10 cellular contexts compared by ENCODE assay signal in the genomic region with DNA sequence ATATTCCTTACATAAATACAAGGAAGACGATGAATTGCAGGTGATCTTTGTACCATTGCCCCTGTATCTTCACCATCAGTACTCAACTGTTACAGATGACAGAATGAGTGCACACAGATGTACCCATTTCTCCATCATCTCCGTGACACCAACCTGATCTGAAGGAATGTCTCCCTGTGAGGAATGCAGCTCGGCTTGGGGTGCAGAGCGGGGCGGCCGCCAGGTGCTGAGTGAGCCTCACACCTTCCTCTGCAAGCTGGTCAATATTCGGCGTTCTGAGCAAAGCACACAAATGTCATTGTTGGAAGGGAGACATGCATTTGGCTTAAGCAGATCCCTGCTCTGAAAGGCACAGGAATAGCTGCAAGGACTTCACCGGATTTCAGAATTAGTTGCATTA.
"Had no signal": no experiment of that assay in that cellular context is flagged by ENCODE, and none has a peak within 500 bp of the region (broad histone marks: within the 10 kb centered on the region; RNA-seq: fewer than 3 reads in every experiment).

No MANE protein-coding gene starts in this region.

- H3K4me1 Mint-ChIP-seq: GM23338 had no signal

- DNase-seq: GOT3, H7, H9 had no signal

- H3K9ac ChIP-seq: GM23248 had no signal

- H2AFZ ChIP-seq: GM23248, GM23338 had no signal

- H3K4me2 ChIP-seq: GM23338 had no signal

- H3K27ac ChIP-seq: GM23248 had no signal

- H3K4me3 ChIP-seq: GM23248, GM23338, HAP-1 had no signal

- H3K36me3 ChIP-seq: HAP-1 had no signal

- H3K4me1 ChIP-seq: HAP-1 had no signal

- H3K4me3 Mint-ChIP-seq: GM23338, H9, HFFc6 had no signal

- H3K9me3 Mint-ChIP-seq: HFFc6 had no signal

- ATAC-seq: GM23338, HCT116 had no signal

- H3K9me3 ChIP-seq: HAP-1 had no signal

- H3K27ac Mint-ChIP-seq: GM23338, H9 had no signal

- FAIRE-seq: H1, H54 had no signal
